ENCODE assay signal across 8 cellular contexts in genomic region chr3:14179114-14179465, GRCh38. TPM values are rescaled to one million over a fixed set of nuclear protein-coding genes. Genes with fewer than 3 reads are reported as not detected.
A peak's percentile ranks its signal among the peaks of the same experiment; 100 is the strongest.
DNase-seq lines count a peak whose midpoint lies in the region; ATAC-seq and TF ChIP-seq lines count a peak whose summit lies in the region.

No MANE protein-coding gene starts in this region.

- peak overlapping the region; percentile 74 to 92 (median 86) for H3K4me3 ChIP-seq in BLaER1 treated with 17β-estradiol and CSF1 and Interleukin-3, amounts not matched to agents 10 nM and 100 nM
- H3K4me3 ChIP-seq in NB4 (ENCODE audit: low read depth, low read length) = peak overlapping the region; percentile 99
- peak overlapping the region; percentile 84 for H3K4me3 ChIP-seq in effector memory CD4-positive, alpha-beta T cell (ENCODE audit: insufficient read depth, low read depth, low read length, poor library complexity, severe bottlenecking)

- peaks cover 0 to 7% (median 0%) of the 10 kb centered on the region in 11 experiments; a peak in 5 of 22 replicates for H3K27me3 ChIP-seq in BLaER1 treated with 17β-estradiol and CSF1 and Interleukin-3, amounts not matched to agents 10 nM and 100 nM
- H3K27me3 ChIP-seq in effector memory CD4-positive, alpha-beta T cell (replicated peaks; ENCODE audit: control insufficient read depth, insufficient read depth, low read length, poor library complexity, severe bottlenecking) = no peaks in the 10 kb centered on the region

- peak overlapping the region; percentile 81 to 91 (median 88) for H3K4me2 ChIP-seq in BLaER1 treated with 17β-estradiol and CSF1 and Interleukin-3, amounts not matched to agents 10 nM and 100 nM

- H3K9ac ChIP-seq in BLaER1 treated with 17β-estradiol and CSF1 and Interleukin-3, amounts not matched to agents 10 nM and 100 nM = peak overlapping the region; percentile 85 to 97 (median 92)

- no peak for TF ChIP-seq CTCF in NB4 (IDR thresholded peaks at IDR 0.05; ENCODE audit: low read depth, low read length)
- no peak for TF ChIP-seq CTCF in nephron progenitor cell (IDR thresholded peaks at IDR 0.05)

- TF ChIP-seq POLR2A in NB4 (IDR thresholded peaks at IDR 0.05; ENCODE audit: extremely low read depth, insufficient read length) = no peak

- H4K20me1 ChIP-seq in BLaER1 treated with 17β-estradiol and CSF1 and Interleukin-3, amounts not matched to agents 10 nM and 100 nM = peaks cover 23 to 41% (median 35%) of the 10 kb centered on the region in 11 experiments; a peak in 21 of 22 replicates

- peaks cover 55% of the 10 kb centered on the region for H3K4me1 Mint-ChIP-seq in nephron progenitor cell

- peak overlapping the region; percentile 99 for H3K27ac Mint-ChIP-seq in nephron progenitor cell

- H3K4me1 ChIP-seq in BLaER1 treated with 17β-estradiol and CSF1 and Interleukin-3, amounts not matched to agents 10 nM and 100 nM = peaks cover 39 to 57% (median 52%) of the 10 kb centered on the region in 10 experiments
- peaks cover 46% of the 10 kb centered on the region for H3K4me1 ChIP-seq in effector memory CD4-positive, alpha-beta T cell (ENCODE audit: control insufficient read depth, insufficient read depth, low read length, poor library complexity, severe bottlenecking)

- no peaks in the 10 kb centered on the region for H3K27me3 Mint-ChIP-seq in nephron progenitor cell (ENCODE audit: low read depth, poor library complexity)

- ATAC-seq in GM18870 (IDR thresholded peaks at IDR 0.05; ENCODE audit: unreplicated experiment) (no peak), HG03280 (IDR thresholded peaks at IDR 0.05; ENCODE audit: unreplicated experiment) (no peak)

- DNase-seq in NB4 (ENCODE audit: low read depth) (no peak), nephron progenitor cell (no peak), ureter (ENCODE audit: low spot score) (no peak)
- no peak for DNase-seq in effector memory CD4-positive, alpha-beta T cell
- no peak for DNase-seq in activated CD8-positive, alpha-beta memory T cell treated with anti-CD3 and anti-CD28 coated beads, Interleukin-2, amount 50 U/mL, for 48 hours

- H3K9me3 Mint-ChIP-seq in nephron progenitor cell = no peaks in the 10 kb centered on the region

- peaks cover 22 to 34% (median 33%) of the 10 kb centered on the region in 11 experiments for H3K36me3 ChIP-seq in BLaER1 treated with 17β-estradiol and CSF1 and Interleukin-3, amounts not matched to agents 10 nM and 100 nM
- H3K36me3 ChIP-seq in effector memory CD4-positive, alpha-beta T cell (ENCODE audit: control insufficient read depth, insufficient read depth, low read length) = peaks cover 23% of the 10 kb centered on the region

- H3K36me3 Mint-ChIP-seq in nephron progenitor cell (ENCODE audit: low read depth) = peaks cover 28% of the 10 kb centered on the region

- H3K27ac ChIP-seq in BLaER1 treated with 17β-estradiol and CSF1 and Interleukin-3, amounts not matched to agents 10 nM and 100 nM = peak overlapping the region; percentile 85 to 96 (median 90)
- H3K27ac ChIP-seq in effector memory CD4-positive, alpha-beta T cell (ENCODE audit: insufficient read depth, low read length, poor library complexity, severe bottlenecking) = peak overlapping the region; percentile 83

- H3K9me3 ChIP-seq in BLaER1 treated with 17β-estradiol and CSF1 and Interleukin-3, amounts not matched to agents 10 nM and 100 nM (replicated peaks in 1 of 11) = no peaks in the 10 kb centered on the region
- no peaks in the 10 kb centered on the region for H3K9me3 ChIP-seq in effector memory CD4-positive, alpha-beta T cell (ENCODE audit: control insufficient read depth, low read length)

- H3K4me3 Mint-ChIP-seq in nephron progenitor cell = peak overlapping the region; percentile 98

RNA-seq across cellular contexts. Expression of gene LSM3, which starts 0.5 kb away (rescaled TPM):
- 11.4 TPM for total RNA-seq in ureter

RNA-seq across cellular contexts. Expression of gene XPC, which starts 0.7 kb away (rescaled TPM):
- 55.6 TPM for total RNA-seq in ureter

RNA-seq across cellular contexts. Expression of gene TMEM43, which starts 54.2 kb away (rescaled TPM):
- 76.5 TPM for total RNA-seq in ureter

RNA-seq across cellular contexts. Expression of gene CHCHD4, which starts 54.4 kb away (rescaled TPM):
- total RNA-seq in ureter = 11.2 TPM
